Comparison of ENCODE assay signal across 8 cellular contexts in genomic region chr1:184973308-184974085, GRCh38. TPM values are rescaled to one million over a fixed set of nuclear protein-coding genes. Genes with fewer than 3 reads are reported as not detected.
DNase-seq lines count a peak whose midpoint lies in the region; ATAC-seq, FAIRE-seq and TF ChIP-seq lines count a peak whose summit lies in the region.

No MANE protein-coding gene starts in this region.

- H3K36me3 ChIP-seq in pancreas (no peaks in the 10 kb centered on the region), transverse colon (no peaks in the 10 kb centered on the region)

- H3K9me3 ChIP-seq in pancreas = no peaks in the 10 kb centered on the region
- H3K9me3 ChIP-seq in transverse colon = no peaks in the 10 kb centered on the region

- intact Hi-C loops in pancreas (cut with DNase I) = loop anchor here in 2 of 3 donors (5.0 to 10.0 kb wide), 2 partner anchors 166 to 169 kb away; no protein-coding TSS in a partner anchor
- intact Hi-C loops in transverse colon (cut with DNase I; ENCODE audit: low total_unique reads) = loop anchor here (5.0 kb wide), 1 partner anchor 91 kb away; no protein-coding TSS in a partner anchor

- no peak for TF ChIP-seq POLR2A in transverse colon (IDR thresholded peaks at IDR 0.05)

- FAIRE-seq in pancreas (lab: Jason Lieb, UNC) = no peak

- WGBS in pancreas, 2 donors = 2% methylated on average over 40 to 42 of the region's 42 CpGs
- WGBS in transverse colon (ENCODE audit: low coverage in 1 of 2), 2 donors = 0 to 3% methylated on average over 16 to 33 of the region's 42 CpGs

- H3K27me3 ChIP-seq in pancreas (no peaks in the 10 kb centered on the region), transverse colon (peaks cover 54% of the 10 kb centered on the region)

- H3K4me3 ChIP-seq in pancreas (peak overlapping the region; percentile 24 to 76 (median 70)), transverse colon (peak overlapping the region; percentile 47 to 61 (median 54))

- H3K4me1 ChIP-seq in pancreas (peaks cover 0 to 20% (median 0%) of the 10 kb centered on the region in 3 donors), transverse colon (peaks cover 0 to 18% (median 5%) of the 10 kb centered on the region in 4 donors)

- in situ Hi-C loops in transverse colon (cut with MboI; ENCODE audit: low pct_ligation_motif_present in 1 of 4, low pct_unique_long_range_greater_than_20kb in 1 of 4, low sequenced_read_pairs in 3 of 4) = no loop called here

- TF ChIP-seq EP300 in transverse colon (IDR thresholded peaks at IDR 0.05; ENCODE audit: low read depth) = no peak

- DNase-seq in COLO668 (lab: John Stamatoyannopoulos, UW; ENCODE audit: unreplicated experiment) = peak; percentile 82
- peak; percentile 56 for DNase-seq in RPMI8226
- peak; percentile 61 for DNase-seq in activated gamma-delta T cell (lab: John Stamatoyannopoulos, UW)
- DNase-seq in globus pallidus (ENCODE audit: low spot score) = peak; percentile 11
- DNase-seq in pancreas = peak in 5 of 6 donors; percentile 46 to 82 (median 64)
- peak; percentile 37 for DNase-seq in transverse colon

- peak; percentile 62 for ATAC-seq in GM19455 (IDR thresholded peaks at IDR 0.05; ENCODE audit: unreplicated experiment)
- peak; percentile 42 for ATAC-seq in HG03565 (IDR thresholded peaks at IDR 0.05; ENCODE audit: unreplicated experiment)
- ATAC-seq in pancreas = peak; percentile 36 to 57 (median 53)

- TF ChIP-seq CTCF in pancreas (IDR thresholded peaks at IDR 0.05) (no peak), transverse colon (IDR thresholded peaks at IDR 0.05) (no peak)

- peak overlapping the region; percentile 16 to 88 (median 84) for H3K27ac ChIP-seq in pancreas
- H3K27ac ChIP-seq in transverse colon = peak overlapping the region; percentile 72 to 89 (median 84)

RNA-seq across cellular contexts. Expression of gene NIBAN1, which starts 0.8 kb away (rescaled TPM):
- 10 to 100 TPM; 43.5 to 75.2 (median 57.8) TPM for total RNA-seq in pancreas
- polyA plus RNA-seq in pancreas = 10 to 100 TPM in 1 of 2 donors, 1 to 10 TPM in 1; 5.7 to 15.5 TPM
- total RNA-seq in transverse colon = 10 to 100 TPM; 22.7 to 38.7 (median 31.7) TPM

Comparison
In these comparisons a context has a peak if more than half of its experiments do, and no peak if none do; other contexts are left out.
1. Peak in every context shown above with its lines: DNase-seq, ATAC-seq, H3K4me3 ChIP-seq and H3K27ac ChIP-seq.
2. DNase-seq: peak in every context shown above with its lines; median percentile 82 in COLO668; 64 in pancreas; 61 in activated gamma-delta T cell; 56 in RPMI8226; 37 in transverse colon; 11 in globus pallidus.